In genomic region chr19:18119243-18120105, GRCh38 we compare ENCODE assay signal across 8 cellular contexts. TPM values are rescaled to one million over a fixed set of nuclear protein-coding genes. Genes with fewer than 3 reads are reported as not detected.
A peak's percentile ranks its signal among the peaks of the same experiment; 100 is the strongest.
DNase-seq lines count a peak whose midpoint lies in the region; ATAC-seq and TF ChIP-seq lines count a peak whose summit lies in the region.

No MANE protein-coding gene starts in this region.

- H3K27me3 Mint-ChIP-seq in activated T-helper 2 cell treated with anti-CD3 and anti-CD28 coated beads, Interferon-gamma antibody, Interleukin-2, Interleukin-4, amounts not matched to agents 10 μg/mL and 5 μg/mL and 100 μg/mL, durations not matched to agents 14 hours and 24 hours and 36 hours (ENCODE audit: low read depth), result no peaks in the 10 kb centered on the region

- ATAC-seq in gastrocnemius medialis (no peak), HG02798 (IDR thresholded peaks at IDR 0.05; ENCODE audit: poor library complexity, unreplicated experiment) (no peak)

- intact Hi-C loops in activated T-helper 2 cell treated with anti-CD3 and anti-CD28 coated beads, Interferon-gamma antibody, Interleukin-2, Interleukin-4, amounts not matched to agents 10 μg/mL and 5 μg/mL and 100 μg/mL, durations not matched to agents 14 hours and 24 hours and 36 hours (cut with micrococcal nuclease), result loop anchor here (1.0 kb wide), 1 partner anchor 33 kb away; no protein-coding TSS in a partner anchor
- intact Hi-C loops in gastrocnemius medialis (cut with DNase I; ENCODE audit: low total_unique reads), result loop anchor here (5.0 kb wide), 1 partner anchor 33 kb away; the partner anchor contains the start of gene PIK3R2

- H3K27ac Mint-ChIP-seq in activated T-helper 2 cell treated with anti-CD3 and anti-CD28 coated beads, Interferon-gamma antibody, Interleukin-2, Interleukin-4, amounts not matched to agents 10 μg/mL and 5 μg/mL and 100 μg/mL, durations not matched to agents 14 hours and 24 hours and 36 hours, result peak overlapping the region; percentile 85

- TF ChIP-seq CTCF in Loucy (conservative IDR thresholded peaks at IDR 0.05; ENCODE audit: low read length) (no peak), gastrocnemius medialis (IDR thresholded peaks at IDR 0.05 in 4 of 5, conservative IDR thresholded peaks at IDR 0.05 in 1 of 5) (no peak)

- peak overlapping the region; percentile 86 for H3K4me2 ChIP-seq in Loucy (ENCODE audit: low read depth, low read length, poor library complexity, severe bottlenecking)

- TF ChIP-seq POLR2A in gastrocnemius medialis (IDR thresholded peaks at IDR 0.05), result no peak

- DNase-seq in activated T-helper 2 cell treated with anti-CD3 and anti-CD28 coated beads, Interferon-gamma antibody, Interleukin-2, Interleukin-4, amounts not matched to agents 10 μg/mL and 5 μg/mL and 100 μg/mL, durations not matched to agents 14 hours and 24 hours and 36 hours (ENCODE audit: low spot score), result peak; percentile 61
- DNase-seq in substantia nigra (lab: John Stamatoyannopoulos, UW) (peak in 1 of 49 donors; percentile 14), gastrocnemius medialis (no peak), ecto neural progenitor cell (ENCODE audit: low spot score) (no peak), NCI-H510A treated with DMSO at 0.1 percent for 48 hours (lab: John Stamatoyannopoulos, UW) (no peak)

- H3K4me3 Mint-ChIP-seq in activated T-helper 2 cell treated with anti-CD3 and anti-CD28 coated beads, Interferon-gamma antibody, Interleukin-2, Interleukin-4, amounts not matched to agents 10 μg/mL and 5 μg/mL and 100 μg/mL, durations not matched to agents 14 hours and 24 hours and 36 hours (ENCODE audit: low read depth), result peak overlapping the region; percentile 74

- no peaks in the 10 kb centered on the region for H4K20me1 ChIP-seq in Loucy (ENCODE audit: insufficient read depth, low read length, poor library complexity, severe bottlenecking)

- H3K27ac ChIP-seq in substantia nigra (ENCODE audit: low read depth, low read length, poor library complexity, severe bottlenecking) (peak overlapping the region; percentile 46), gastrocnemius medialis (peak overlapping the region in 1 of 4 donors; percentile 23)

- H3K4me3 ChIP-seq in Loucy (ENCODE audit: low read length, poor library complexity, severe bottlenecking) (peak overlapping the region; percentile 76), mucosa of stomach (ENCODE audit: low read length) (no peak overlapping the region), gastrocnemius medialis (no peak overlapping the region)

- H3K27me3 ChIP-seq in Loucy (ENCODE audit: insufficient read depth, low read length, poor library complexity, severe bottlenecking) (no peaks in the 10 kb centered on the region), mucosa of stomach (ENCODE audit: control insufficient read depth, insufficient read depth, low read length) (no peaks in the 10 kb centered on the region), gastrocnemius medialis (no peaks in the 10 kb centered on the region)

- no peaks in the 10 kb centered on the region for H3K9me3 Mint-ChIP-seq in activated T-helper 2 cell treated with anti-CD3 and anti-CD28 coated beads, Interferon-gamma antibody, Interleukin-2, Interleukin-4, amounts not matched to agents 10 μg/mL and 5 μg/mL and 100 μg/mL, durations not matched to agents 14 hours and 24 hours and 36 hours

- peaks cover 23% of the 10 kb centered on the region for H3K4me1 Mint-ChIP-seq in activated T-helper 2 cell treated with anti-CD3 and anti-CD28 coated beads, Interferon-gamma antibody, Interleukin-2, Interleukin-4, amounts not matched to agents 10 μg/mL and 5 μg/mL and 100 μg/mL, durations not matched to agents 14 hours and 24 hours and 36 hours (ENCODE audit: low read depth)

- H2AFZ ChIP-seq in Loucy (ENCODE audit: low read length), result no peak overlapping the region

- H3K36me3 ChIP-seq in Loucy (ENCODE audit: insufficient read depth, low read length) (peaks cover 4% of the 10 kb centered on the region; the same call in 1 of the 2 replicates), mucosa of stomach (ENCODE audit: control insufficient read depth, insufficient read depth, low read length) (peaks cover 6% of the 10 kb centered on the region), gastrocnemius medialis (no peaks in the 10 kb centered on the region)

- no peaks in the 10 kb centered on the region for H3K9me3 ChIP-seq in Loucy (ENCODE audit: insufficient read depth, low read depth, low read length)
- H3K9me3 ChIP-seq in mucosa of stomach (ENCODE audit: control insufficient read depth, low read length), result no peaks in the 10 kb centered on the region
- no peaks in the 10 kb centered on the region for H3K9me3 ChIP-seq in gastrocnemius medialis

- in situ Hi-C loops in gastrocnemius medialis (cut with MboI; ENCODE audit: low sequenced_read_pairs in 4 of 4), result loop anchor here in 3 of 4 donors (10.0 kb wide), 2 partner anchors 45 to 135 kb away; a partner anchor contains a TSS

- H3K36me3 Mint-ChIP-seq in activated T-helper 2 cell treated with anti-CD3 and anti-CD28 coated beads, Interferon-gamma antibody, Interleukin-2, Interleukin-4, amounts not matched to agents 10 μg/mL and 5 μg/mL and 100 μg/mL, durations not matched to agents 14 hours and 24 hours and 36 hours (ENCODE audit: low read depth), result peaks cover 16% of the 10 kb centered on the region

- H3K79me2 ChIP-seq in Loucy (ENCODE audit: insufficient read depth, low read length), result peaks cover 6% of the 10 kb centered on the region; the same call in 1 of the 2 replicates

- H3K9ac ChIP-seq in Loucy (ENCODE audit: low read depth, low read length, poor library complexity, severe bottlenecking) (no peak overlapping the region), mucosa of stomach (ENCODE audit: low read length) (peak overlapping the region; percentile 76)

- H3K4me1 ChIP-seq in Loucy (ENCODE audit: insufficient read depth, low read length, poor library complexity, severe bottlenecking), result peaks cover 22% of the 10 kb centered on the region
- peaks cover 25% of the 10 kb centered on the region for H3K4me1 ChIP-seq in mucosa of stomach (ENCODE audit: control insufficient read depth, insufficient read depth, low read length)
- peaks cover 10 to 12% of the 10 kb centered on the region in 2 donors for H3K4me1 ChIP-seq in gastrocnemius medialis

- H3K9me2 ChIP-seq in Loucy (replicated peaks; ENCODE audit: low read depth, low read length), result no peaks in the 10 kb centered on the region

- H3F3A ChIP-seq in Loucy (ENCODE audit: low read depth), result no peaks in the 10 kb centered on the region

RNA-seq across cellular contexts. Expression of gene MAST3, which starts 21.9 kb away (rescaled TPM):
- total RNA-seq in activated T-helper 2 cell treated with anti-CD3 and anti-CD28 coated beads, Interferon-gamma antibody, Interleukin-2, Interleukin-4, amounts not matched to agents 10 μg/mL and 5 μg/mL and 100 μg/mL, durations not matched to agents 14 hours and 24 hours and 36 hours, result 16.6 and 17.2 TPM in 2 replicates
- total RNA-seq in gastrocnemius medialis, result 1 to 10 TPM in 3 of 4 donors, under 1 TPM in 1; 0.66 to 2.8 (median 1.6) TPM

RNA-seq across cellular contexts. Expression of gene IL12RB1, which starts 32.7 kb away (rescaled TPM):
- 41.4 and 43.3 TPM in 2 replicates for total RNA-seq in activated T-helper 2 cell treated with anti-CD3 and anti-CD28 coated beads, Interferon-gamma antibody, Interleukin-2, Interleukin-4, amounts not matched to agents 10 μg/mL and 5 μg/mL and 100 μg/mL, durations not matched to agents 14 hours and 24 hours and 36 hours
- under 1 TPM in 2 of 4 donors, not detected in 2; 0.16 to 0.20 TPM for total RNA-seq in gastrocnemius medialis

RNA-seq across cellular contexts. Expression of gene PIK3R2, which starts 33.5 kb away (rescaled TPM):
- 19.4 and 21.4 TPM in 2 replicates for total RNA-seq in activated T-helper 2 cell treated with anti-CD3 and anti-CD28 coated beads, Interferon-gamma antibody, Interleukin-2, Interleukin-4, amounts not matched to agents 10 μg/mL and 5 μg/mL and 100 μg/mL, durations not matched to agents 14 hours and 24 hours and 36 hours
- 10 to 100 TPM in 1 of 4 donors, 1 to 10 TPM in 3; 5.6 to 11.9 (median 6.0) TPM for total RNA-seq in gastrocnemius medialis

RNA-seq across cellular contexts. Expression of gene IFI30, which starts 54.1 kb away (rescaled TPM):
- total RNA-seq in activated T-helper 2 cell treated with anti-CD3 and anti-CD28 coated beads, Interferon-gamma antibody, Interleukin-2, Interleukin-4, amounts not matched to agents 10 μg/mL and 5 μg/mL and 100 μg/mL, durations not matched to agents 14 hours and 24 hours and 36 hours, result 37.0 and 41.2 TPM in 2 replicates
- 10 to 100 TPM in 2 of 4 donors, 1 to 10 TPM in 2; 3.5 to 20.4 (median 14.0) TPM for total RNA-seq in gastrocnemius medialis

Comparison
In these comparisons a context has a peak if more than half of its experiments do, and no peak if none do; other contexts are left out.
1. RNA of gene IL12RB1, which starts 32.7 kb away (total RNA-seq): 41.4 to 43.3 TPM in activated T-helper 2 cell treated with anti-CD3 and anti-CD28 coated beads, Interferon-gamma antibody, Interleukin-2, Interleukin-4, amounts not matched to agents 10 μg/mL and 5 μg/mL and 100 μg/mL, durations not matched to agents 14 hours and 24 hours and 36 hours; 0.16 to 0.20 TPM in gastrocnemius medialis; every median in the first group is over 10 times any median in the second.